22 cellular contexts compared by ENCODE assay signal in genomic region chr10:70084189-70084588, GRCh38. TPM values are rescaled to one million over a fixed set of nuclear protein-coding genes. Genes with fewer than 3 reads are reported as not detected.
DNase-seq lines count a peak whose midpoint lies in the region; ATAC-seq and TF ChIP-seq lines count a peak whose summit lies in the region.
"Had no signal": no experiment of that assay in that cellular context is flagged by ENCODE, and none has a peak within 500 bp of the region (broad histone marks: within the 10 kb centered on the region; RNA-seq: fewer than 3 reads in every experiment).

No MANE protein-coding gene starts in this region.

- H3K27me3 Mint-ChIP-seq in Caco-2 (ENCODE audit: insufficient read depth, unreplicated experiment) = peaks cover 6% of the 10 kb centered on the region

- CTCF ChIA-PET in Caco-2 (lab: Charles Lee) = interaction anchor here (0.6 to 4.4 kb wide), 10 partner anchors 9 to 280 kb away, joined by 3 to 124 read pairs (median 4); partner anchors contain the start of genes SAR1A and TYSND1

- H3K4me1 ChIP-seq in Caco-2 (peaks cover 46% of the 10 kb centered on the region), hepatocyte (ENCODE audit: insufficient read depth) (no peaks in the 10 kb centered on the region)
- H3K4me1 ChIP-seq: vagina had no signal

- H3K4me2 ChIP-seq in hepatocyte = no peak overlapping the region

- H4K20me1 ChIP-seq in hepatocyte (ENCODE audit: insufficient read depth, poor library complexity, severe bottlenecking) = no peaks in the 10 kb centered on the region

- no peak overlapping the region for H3K27ac Mint-ChIP-seq in Caco-2 (ENCODE audit: unreplicated experiment)
- H3K27ac Mint-ChIP-seq: CD8-positive, alpha-beta T cell; natural killer cell had no signal

- H3K9me3 ChIP-seq in Caco-2 = no peaks in the 10 kb centered on the region
- no peaks in the 10 kb centered on the region for H3K9me3 ChIP-seq in hepatocyte (ENCODE audit: low read depth)
- H3K9me3 ChIP-seq: heart left ventricle, thoracic aorta, vagina had no signal

- H3K9me2 ChIP-seq in hepatocyte (replicated peaks; ENCODE audit: insufficient read depth) = no peaks in the 10 kb centered on the region

- H3K27ac ChIP-seq in hepatocyte = no peak overlapping the region
- H3K27ac ChIP-seq: heart left ventricle, thoracic aorta, vagina had no signal

- ATAC-seq in GM19463 (IDR thresholded peaks at IDR 0.05; ENCODE audit: unreplicated experiment) = no peak
- no peak for ATAC-seq in HG02938 (IDR thresholded peaks at IDR 0.05; ENCODE audit: unreplicated experiment)
- ATAC-seq: CD8-positive, alpha-beta T cell; heart left ventricle; left colon; natural killer cell had no signal

- H3K9me3 Mint-ChIP-seq in Caco-2 (ENCODE audit: unreplicated experiment) = no peaks in the 10 kb centered on the region
- H3K9me3 Mint-ChIP-seq: CD8-positive, alpha-beta T cell; natural killer cell had no signal

- peaks cover under 1% of the 10 kb centered on the region for H3K79me2 ChIP-seq in hepatocyte

- intact Hi-C loops in Caco-2 (cut with micrococcal nuclease; ENCODE audit: unreplicated experiment) = loop anchor here (1.0 to 2.0 kb wide), 4 partner anchors 32 to 115 kb away; partner anchors contain the start of genes AIFM2 and TYSND1

- 78% methylated on average over 6 of the region's 6 CpGs for WGBS in hepatocyte (ENCODE audit: low lambda C conversion rate, missing lambda C conversion rate)

- TF ChIP-seq CTCF in Caco-2 (IDR thresholded peaks at IDR 0.05; ENCODE audit: insufficient read depth in 1 of 2, low read depth in 1 of 2, low read length in 1 of 2, severe bottlenecking in 1 of 2, unreplicated experiment in 1 of 2) (peak; percentile 25 to 52), hepatocyte (IDR thresholded peaks at IDR 0.05; ENCODE audit: poor library complexity) (peak; percentile 10)

- no peaks in the 10 kb centered on the region for H3K36me3 Mint-ChIP-seq in Caco-2 (ENCODE audit: insufficient read depth, unreplicated experiment)
- H3K36me3 Mint-ChIP-seq: CD8-positive, alpha-beta T cell; natural killer cell had no signal

- H3K4me3 ChIP-seq in Caco-2 (ENCODE audit: low read depth, low read length) (no peak overlapping the region), hepatocyte (no peak overlapping the region)
- H3K4me3 ChIP-seq: heart left ventricle, thoracic aorta, vagina had no signal

- H3K36me3 ChIP-seq in Caco-2 (ENCODE audit: control insufficient read depth, insufficient read depth, low read length) = no peaks in the 10 kb centered on the region
- H3K36me3 ChIP-seq in hepatocyte (replicated peaks; ENCODE audit: insufficient read depth, low read depth) = no peaks in the 10 kb centered on the region
- H3K36me3 ChIP-seq: heart left ventricle, thoracic aorta, vagina had no signal

- H3K27me3 ChIP-seq in Caco-2 (replicated peaks; ENCODE audit: control insufficient read depth, insufficient read depth, low read length) (no peaks in the 10 kb centered on the region), hepatocyte (no peaks in the 10 kb centered on the region)
- H3K27me3 ChIP-seq: heart left ventricle, vagina had no signal

- POLR2A ChIA-PET in Caco-2 (lab: Charles Lee) = interaction anchor here (0.5 to 1.2 kb wide), 3 partner anchors 62 to 148 kb away, joined by 3 to 11 read pairs (median 5); partner anchors contain the start of gene TYSND1

- H2AFZ ChIP-seq in hepatocyte = no peak overlapping the region

- BruUV-seq in Caco-2 (replicated peaks; lab: Mats Ljungman, UMichigan) = no TSS peak

- H3K4me3 Mint-ChIP-seq in Caco-2 (ENCODE audit: unreplicated experiment) = no peak overlapping the region
- H3K4me3 Mint-ChIP-seq: CD8-positive, alpha-beta T cell; natural killer cell had no signal

- H3K4me1 Mint-ChIP-seq in Caco-2 (ENCODE audit: low read depth, unreplicated experiment) = peaks cover 30% of the 10 kb centered on the region
- H3K4me1 Mint-ChIP-seq: natural killer cell had no signal

- DNase-seq in Caco-2 (peak; percentile 45 to 53), HT-29 (ENCODE audit: low spot score) (peak; percentile 38), OCI-M1 (lab: John Stamatoyannopoulos, UW) (peak; percentile 57), hepatocyte (ENCODE audit: low spot score) (no peak), COLO829 (ENCODE audit: low spot score) (no peak)
- DNase-seq: activated CD4-positive, alpha-beta T cell treated with anti-CD3 and anti-CD28 coated beads, Interleukin-2, amount 50 U/mL, for 48 hours; activated CD4-positive, CD25-positive, alpha-beta regulatory T cell; amniotic stem cell; CD8-positive, alpha-beta T cell; DND-41; heart left ventricle; left colon; natural killer cell; NCI-H1048; NCI-H2029; Right ventricle myocardium superior; stimulated activated CD4-positive, alpha-beta T cell treated with anti-CD3 and anti-CD28 coated beads, Interleukin-4, amount 100 ng/mL, for 24 hours; stimulated activated naive CD4-positive, alpha-beta T cell treated with Interleukin-2 at 50 U/mL for 16 hours had no signal

RNA-seq across cellular contexts. Expression of gene MACROH2A2, which starts 31.5 kb away (rescaled TPM):
- 5.1 and 6.1 TPM in 2 replicates for total RNA-seq in Caco-2 (2022)
- not detected in 2 replicates for total RNA-seq in HT-29 (2014; rRNA removed; shearing (Covaris generic))
- total RNA-seq in hepatocyte = 47.2 and 50.1 TPM in 2 replicates
- 45.7 and 52.2 TPM in 2 replicates for polyA plus RNA-seq in hepatocyte

RNA-seq across cellular contexts. Expression of gene AIFM2, which starts 48.4 kb away (rescaled TPM):
- total RNA-seq in Caco-2 (2022) (29.2 and 31.1 TPM in 2 replicates), hepatocyte (7.9 and 8.6 TPM in 2 replicates)
- 19.2 and 21.6 TPM in 2 replicates for total RNA-seq in HT-29 (2014; rRNA removed; shearing (Covaris generic))
- 11.8 and 16.1 TPM in 2 replicates for polyA plus RNA-seq in hepatocyte

Comparison
In these comparisons a context has a peak if more than half of its experiments do, and no peak if none do; other contexts are left out.
1. DNase-seq: peak in Caco-2 (2 of 2), HT-29 (single experiment) and OCI-M1 (single experiment); none in hepatocyte (single experiment) and COLO829 (single experiment).